Comparison of ENCODE assay signal across 17 cellular contexts in the genomic region with DNA sequence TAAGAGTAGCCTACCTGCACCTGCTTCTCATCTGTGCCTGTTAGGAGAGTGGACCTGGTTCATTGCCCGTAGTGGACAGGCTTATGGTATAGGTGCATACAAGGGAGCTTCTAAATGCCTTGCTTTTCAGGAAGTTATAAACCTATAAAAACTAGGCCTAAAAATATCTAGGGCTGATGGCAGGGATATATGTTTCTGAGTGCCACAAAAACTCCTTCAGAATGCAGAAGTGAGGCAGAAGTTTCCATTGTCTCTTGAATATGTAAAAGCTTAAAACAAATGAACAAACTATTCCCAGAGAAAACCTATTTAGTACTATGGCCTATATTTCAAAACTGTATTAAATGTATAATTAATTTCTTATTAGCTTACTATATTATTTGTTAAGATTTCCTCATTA.
A peak's percentile ranks its signal among the peaks of the same experiment; 100 is the strongest.
DNase-seq lines count a peak whose midpoint lies in the region; ATAC-seq and TF ChIP-seq lines count a peak whose summit lies in the region.
"Had no signal": no experiment of that assay in that cellular context is flagged by ENCODE, and none has a peak within 500 bp of the region (broad histone marks: within the 10 kb centered on the region; RNA-seq: fewer than 3 reads in every experiment).

No MANE protein-coding gene starts in this region.

- peaks cover 16% of the 10 kb centered on the region for H3K27me3 Mint-ChIP-seq in osteocyte (ENCODE audit: unreplicated experiment)

- peaks cover 7% of the 10 kb centered on the region for H3K4me1 Mint-ChIP-seq in osteocyte (ENCODE audit: unreplicated experiment)

- no peak overlapping the region for H3K27ac Mint-ChIP-seq in osteocyte (ENCODE audit: unreplicated experiment)
- H3K27ac Mint-ChIP-seq: GM23338; T-helper 2 cell treated with Interferon-gamma antibody and Interleukin-4, amounts not matched to agents 5 μg/mL and 100 μg/mL, for 36 hours had no signal

- no peak for TF ChIP-seq CTCF in osteocyte (IDR thresholded peaks at IDR 0.05)

- H3K36me3 Mint-ChIP-seq in osteocyte (ENCODE audit: unreplicated experiment) = no peaks in the 10 kb centered on the region

- no peak overlapping the region for H3K4me3 Mint-ChIP-seq in osteocyte (ENCODE audit: unreplicated experiment)
- H3K4me3 Mint-ChIP-seq: GM23338; T-helper 2 cell treated with Interferon-gamma antibody and Interleukin-4, amounts not matched to agents 5 μg/mL and 100 μg/mL, for 36 hours had no signal

- no peak for ATAC-seq in HG03565 (IDR thresholded peaks at IDR 0.05; ENCODE audit: unreplicated experiment)
- ATAC-seq: GM23338, HCT116, HepG2 had no signal

- peaks cover 4% of the 10 kb centered on the region for H3K9me3 Mint-ChIP-seq in osteocyte (ENCODE audit: unreplicated experiment)
- H3K9me3 Mint-ChIP-seq: GM23338 had no signal

- DNase-seq in AML-193 (lab: John Stamatoyannopoulos, UW) = peak; percentile 1 to 25
- peak; percentile 69 for DNase-seq in KBM-7
- DNase-seq in NOMO-1 (lab: John Stamatoyannopoulos, UW; ENCODE audit: unreplicated experiment in 2 of 2) = peak; percentile 76 to 88
- peak; percentile 41 for DNase-seq in SKM-1 treated with dmso at 0.1 percent for 144 hours (lab: John Stamatoyannopoulos, UW; ENCODE audit: unreplicated experiment)
- DNase-seq in DMS 273 treated with DMSO at 0.1 percent for 48 hours (lab: John Stamatoyannopoulos, UW) = no peak
- no peak for DNase-seq in osteocyte (ENCODE audit: extremely low spot score, unreplicated experiment)
- no peak for DNase-seq in activated CD4-positive, alpha-beta T cell treated with anti-CD3 and anti-CD28 coated beads for 4 hours
- DNase-seq: DMS53, NCI-H1092, NCI-H510A treated with DMSO at 0.1 percent for 48 hours, NCI-H82, SJCRH30 had no signal

- in situ Hi-C loops in KBM-7 (cut with MboI; ENCODE audit: low pct_unique_long_range_greater_than_20kb, low sequenced_read_pairs) = no loop called here

Comparison
In these comparisons a context has a peak if more than half of its experiments do, and no peak if none do; other contexts are left out.
1. DNase-seq: peak in AML-193 (2 of 2), KBM-7 (single experiment), NOMO-1 (2 of 2) and SKM-1 treated with dmso at 0.1 percent for 144 hours (single experiment); none in DMS 273 treated with DMSO at 0.1 percent for 48 hours (single experiment), osteocyte (single experiment) and activated CD4-positive, alpha-beta T cell treated with anti-CD3 and anti-CD28 coated beads for 4 hours (0 of 2).